ENCODE assay signal across 1 cellular context in genomic region chr10:31133251-31133627, GRCh38.
TF ChIP-seq lines count a peak whose summit lies in the region.

No MANE protein-coding gene starts in this region.

TF ChIP-seq in K562, 482 proteins besides CTCF, POLR2A, EP300 and RAD21 (continued from another document):
- no peak for TF ChIP-seq SNAPC5 (CRISPR knock-in tag; IDR thresholded peaks at IDR 0.05)
- TF ChIP-seq ARHGAP35 (IDR thresholded peaks at IDR 0.05; ENCODE audit: partially characterized antibody), result no peak
- TF ChIP-seq SPI1 (IDR thresholded peaks at IDR 0.05; ENCODE audit: borderline replicate concordance, low read depth, low read length), result no peak
- TF ChIP-seq POLR2AphosphoS2 (IDR thresholded peaks at IDR 0.05; ENCODE audit: low read length), result no peak
- TF ChIP-seq ILK (tag; IDR thresholded peaks at IDR 0.05; ENCODE audit: borderline replicate concordance, low read depth), result no peak
- TF ChIP-seq ZBTB7A (IDR thresholded peaks at IDR 0.05; ENCODE audit: borderline replicate concordance, control insufficient read depth, low read depth, low read length), result no peak
- no peak for TF ChIP-seq HNRNPL (IDR thresholded peaks at IDR 0.05; ENCODE audit: low read depth, low read length)
- no peak for TF ChIP-seq ZNF449 (CRISPR knock-in tag; IDR thresholded peaks at IDR 0.05)
TF ChIP-seq in K562: peak in this region for 0.
